Comparison of ENCODE assay signal across 8 cellular contexts in the genomic region with DNA sequence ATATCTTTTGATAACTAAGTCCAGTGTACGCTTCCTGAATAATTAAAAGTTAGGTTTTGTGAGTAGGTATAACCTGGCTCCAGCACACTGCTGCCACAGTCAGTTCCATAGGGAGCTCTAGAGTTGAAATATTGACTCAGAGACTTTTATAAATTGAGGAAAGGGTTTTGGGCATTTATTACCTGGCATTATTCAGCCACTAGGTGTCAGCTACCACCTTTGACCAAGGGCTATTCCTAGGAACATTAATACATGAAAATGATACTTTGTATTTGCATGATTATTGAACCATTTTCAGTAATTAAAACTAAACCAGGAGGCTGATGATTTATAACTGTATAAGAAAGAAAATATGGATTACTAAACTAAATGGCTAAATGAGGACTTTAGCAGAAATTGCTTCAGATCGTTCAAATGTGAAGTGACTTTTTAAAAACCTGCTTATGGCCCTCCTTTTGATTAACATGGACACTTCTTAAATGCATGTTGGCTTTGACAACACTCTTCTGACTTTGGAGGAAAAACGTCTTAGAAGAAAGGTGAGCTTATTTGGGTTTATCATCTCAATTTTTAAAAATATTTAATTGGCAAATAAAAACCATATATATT.
DNase-seq lines count a peak whose midpoint lies in the region; ATAC-seq lines count a peak whose summit lies in the region.

No MANE protein-coding gene starts in this region.

- ATAC-seq in GM21528 (IDR thresholded peaks at IDR 0.05; ENCODE audit: low FRiP score, unreplicated experiment), result peak; percentile 64
- ATAC-seq in HG03439 (IDR thresholded peaks at IDR 0.05; ENCODE audit: unreplicated experiment), result no peak

- H3K27ac ChIP-seq in caudate nucleus (ENCODE audit: low read depth, low read length), result no peak overlapping the region

- DNase-seq in COLO829 (ENCODE audit: low spot score), result peak; percentile 20
- DNase-seq in NCI-H345 (lab: John Stamatoyannopoulos, UW), result peak; percentile 46
- peak; percentile 11 for DNase-seq in fibroblast of peridontal ligament (ENCODE audit: extremely low read depth)
- DNase-seq in ureter (ENCODE audit: low spot score), result no peak
- DNase-seq in NK-92 (lab: John Stamatoyannopoulos, UW; ENCODE audit: unreplicated experiment), result no peak
- no peak for DNase-seq in caudate nucleus (lab: John Stamatoyannopoulos, UW)

Comparison
In these comparisons a context has a peak if more than half of its experiments do, and no peak if none do; other contexts are left out.
1. DNase-seq: peak in COLO829 (single experiment), NCI-H345 (single experiment) and fibroblast of peridontal ligament (single experiment); none in ureter (single experiment), NK-92 (single experiment) and caudate nucleus (0 of 61).